In the genomic region with DNA sequence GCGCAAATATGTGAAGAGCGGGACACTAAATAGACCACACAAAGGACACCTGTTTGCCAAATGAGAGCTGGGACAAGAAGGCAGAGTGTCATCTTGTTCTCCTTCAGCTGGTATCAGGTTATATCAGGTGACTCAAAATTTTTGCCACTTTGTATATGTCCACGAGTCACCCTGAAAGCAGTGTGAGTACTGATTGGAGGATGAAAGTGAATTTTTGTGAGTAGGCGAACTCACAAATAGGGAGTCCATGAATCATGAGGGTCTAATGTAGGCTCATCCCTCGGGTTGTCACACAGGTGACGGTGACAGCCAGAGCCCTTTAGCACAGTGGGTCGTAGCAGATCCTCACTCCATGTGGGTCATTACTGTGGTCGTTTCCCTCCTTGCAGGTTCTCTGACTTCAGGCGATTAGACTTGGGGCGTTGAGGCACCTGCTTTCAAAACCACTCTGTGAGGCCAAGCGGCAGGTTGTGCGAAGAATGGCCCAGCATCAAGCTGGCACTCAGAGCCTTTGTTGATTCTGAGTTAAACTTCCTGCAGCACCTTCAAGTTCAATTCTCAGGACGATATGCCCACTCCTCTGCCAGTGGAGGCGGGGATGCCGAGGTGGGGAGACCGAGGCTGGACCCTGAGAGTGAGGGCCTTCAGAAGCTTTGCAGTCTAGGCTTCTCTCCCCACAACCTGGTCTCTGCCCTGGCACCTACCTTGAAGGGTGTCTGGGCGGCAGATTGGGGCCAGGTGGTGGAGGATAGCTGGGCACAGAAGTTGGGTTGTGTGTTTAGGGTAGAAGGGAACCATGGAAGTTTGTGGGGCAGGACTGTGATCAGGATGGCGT, we compare ENCODE assay signal across 1 cellular context.
TF ChIP-seq lines count a peak whose summit lies in the region.

No MANE protein-coding gene starts in this region.

TF ChIP-seq in K562, 482 proteins besides CTCF, POLR2A, EP300 and RAD21 (continued from another document):
- TF ChIP-seq MECOM (CRISPR knock-in tag; IDR thresholded peaks at IDR 0.05) (no peak), POU5F1 (IDR thresholded peaks at IDR 0.05; ENCODE audit: borderline replicate concordance, low read depth, low read length, partially characterized antibody) (no peak), KLF16 (IDR thresholded peaks at IDR 0.05) (no peak), BCL6 (CRISPR knock-in tag; IDR thresholded peaks at IDR 0.05) (no peak), FOXJ2 (tag; IDR thresholded peaks at IDR 0.05) (no peak), MYNN (IDR thresholded peaks at IDR 0.05) (no peak), MYNN (CRISPR knock-in tag; IDR thresholded peaks at IDR 0.05) (no peak), EHMT2 (IDR thresholded peaks at IDR 0.05) (no peak), ETV5 (CRISPR knock-in tag; IDR thresholded peaks at IDR 0.05; ENCODE audit: low read depth) (no peak), SRSF9 (IDR thresholded peaks at IDR 0.05; ENCODE audit: borderline replicate concordance, low read depth, low read length) (no peak), HDAC1 (IDR thresholded peaks at IDR 0.05) (no peak), ZNF764 (CRISPR knock-in tag; IDR thresholded peaks at IDR 0.05; ENCODE audit: low read depth) (no peak), ZNF584 (CRISPR knock-in tag; IDR thresholded peaks at IDR 0.05; ENCODE audit: low read depth) (no peak)
- TF ChIP-seq, protein P1, sequence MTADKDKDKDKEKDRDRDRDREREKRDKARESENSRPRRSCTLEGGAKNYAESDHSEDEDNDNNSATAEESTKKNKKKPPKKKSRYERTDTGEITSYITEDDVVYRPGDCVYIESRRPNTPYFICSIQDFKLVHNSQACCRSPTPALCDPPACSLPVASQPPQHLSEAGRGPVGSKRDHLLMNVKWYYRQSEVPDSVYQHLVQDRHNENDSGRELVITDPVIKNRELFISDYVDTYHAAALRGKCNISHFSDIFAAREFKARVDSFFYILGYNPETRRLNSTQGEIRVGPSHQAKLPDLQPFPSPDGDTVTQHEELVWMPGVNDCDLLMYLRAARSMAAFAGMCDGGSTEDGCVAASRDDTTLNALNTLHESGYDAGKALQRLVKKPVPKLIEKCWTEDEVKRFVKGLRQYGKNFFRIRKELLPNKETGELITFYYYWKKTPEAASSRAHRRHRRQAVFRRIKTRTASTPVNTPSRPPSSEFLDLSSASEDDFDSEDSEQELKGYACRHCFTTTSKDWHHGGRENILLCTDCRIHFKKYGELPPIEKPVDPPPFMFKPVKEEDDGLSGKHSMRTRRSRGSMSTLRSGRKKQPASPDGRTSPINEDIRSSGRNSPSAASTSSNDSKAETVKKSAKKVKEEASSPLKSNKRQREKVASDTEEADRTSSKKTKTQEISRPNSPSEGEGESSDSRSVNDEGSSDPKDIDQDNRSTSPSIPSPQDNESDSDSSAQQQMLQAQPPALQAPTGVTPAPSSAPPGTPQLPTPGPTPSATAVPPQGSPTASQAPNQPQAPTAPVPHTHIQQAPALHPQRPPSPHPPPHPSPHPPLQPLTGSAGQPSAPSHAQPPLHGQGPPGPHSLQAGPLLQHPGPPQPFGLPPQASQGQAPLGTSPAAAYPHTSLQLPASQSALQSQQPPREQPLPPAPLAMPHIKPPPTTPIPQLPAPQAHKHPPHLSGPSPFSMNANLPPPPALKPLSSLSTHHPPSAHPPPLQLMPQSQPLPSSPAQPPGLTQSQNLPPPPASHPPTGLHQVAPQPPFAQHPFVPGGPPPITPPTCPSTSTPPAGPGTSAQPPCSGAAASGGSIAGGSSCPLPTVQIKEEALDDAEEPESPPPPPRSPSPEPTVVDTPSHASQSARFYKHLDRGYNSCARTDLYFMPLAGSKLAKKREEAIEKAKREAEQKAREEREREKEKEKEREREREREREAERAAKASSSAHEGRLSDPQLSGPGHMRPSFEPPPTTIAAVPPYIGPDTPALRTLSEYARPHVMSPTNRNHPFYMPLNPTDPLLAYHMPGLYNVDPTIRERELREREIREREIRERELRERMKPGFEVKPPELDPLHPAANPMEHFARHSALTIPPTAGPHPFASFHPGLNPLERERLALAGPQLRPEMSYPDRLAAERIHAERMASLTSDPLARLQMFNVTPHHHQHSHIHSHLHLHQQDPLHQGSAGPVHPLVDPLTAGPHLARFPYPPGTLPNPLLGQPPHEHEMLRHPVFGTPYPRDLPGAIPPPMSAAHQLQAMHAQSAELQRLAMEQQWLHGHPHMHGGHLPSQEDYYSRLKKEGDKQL (CRISPR knock-in tag; IDR thresholded peaks at IDR 0.05; ENCODE audit: borderline replicate concordance): no peak
- TF ChIP-seq, protein P2, sequence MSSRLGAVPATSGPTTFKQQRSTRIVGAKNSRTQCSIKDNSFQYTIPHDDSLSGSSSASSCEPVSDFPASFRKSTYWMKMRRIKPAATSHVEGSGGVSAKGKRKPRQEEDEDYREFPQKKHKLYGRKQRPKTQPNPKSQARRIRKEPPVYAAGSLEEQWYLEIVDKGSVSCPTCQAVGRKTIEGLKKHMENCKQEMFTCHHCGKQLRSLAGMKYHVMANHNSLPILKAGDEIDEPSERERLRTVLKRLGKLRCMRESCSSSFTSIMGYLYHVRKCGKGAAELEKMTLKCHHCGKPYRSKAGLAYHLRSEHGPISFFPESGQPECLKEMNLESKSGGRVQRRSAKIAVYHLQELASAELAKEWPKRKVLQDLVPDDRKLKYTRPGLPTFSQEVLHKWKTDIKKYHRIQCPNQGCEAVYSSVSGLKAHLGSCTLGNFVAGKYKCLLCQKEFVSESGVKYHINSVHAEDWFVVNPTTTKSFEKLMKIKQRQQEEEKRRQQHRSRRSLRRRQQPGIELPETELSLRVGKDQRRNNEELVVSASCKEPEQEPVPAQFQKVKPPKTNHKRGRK (tag; IDR thresholded peaks at IDR 0.05): no peak
